ENCODE assay signal across 28 cellular contexts in genomic region chr9:132556701-132557100, GRCh38. TPM values are rescaled to one million over a fixed set of nuclear protein-coding genes. Genes with fewer than 3 reads are reported as not detected.
"Had no signal": no experiment of that assay in that cellular context is flagged by ENCODE, and none has a peak within 500 bp of the region (broad histone marks: within the 10 kb centered on the region; RNA-seq: fewer than 3 reads in every experiment).

No MANE protein-coding gene starts in this region.

- H3K27ac ChIP-seq: colonic mucosa, heart left ventricle, left lung, parathyroid adenoma, psoas muscle, sigmoid colon, skin epidermis, thoracic aorta, transverse colon had no signal

- H3K9ac ChIP-seq: parathyroid adenoma had no signal

- H2AFZ ChIP-seq: parathyroid adenoma had no signal

- DNase-seq: colonic mucosa; dermis blood vessel endothelial cell; effector CD4-positive, alpha-beta T cell; foreskin melanocyte; hippocampal formation; islet precursor cell; left lung; mesenchymal stem cell; midbrain; occipital lobe; sigmoid colon; stimulated activated CD4-positive, alpha-beta T cell treated with anti-CD3 and anti-CD28 coated beads, Interleukin-2, amount 100 ng/mL, for 24 hours; stimulated activated CD4-positive, alpha-beta T cell treated with anti-CD3 and anti-CD28 coated beads, Interleukin-4, amount 100 ng/mL, for 4 hours; stimulated activated naive B cell treated with anti-CD40 and anti-IgM and Interleukin-4, amounts not matched to agents 10 μg/mL and 1 μg/mL and 100 μg/mL, for 72 hours; stimulated activated naive CD8-positive, alpha-beta T cell treated with anti-CD3 and anti-CD28 coated beads, Interleukin-15, amount 100 ng/mL, for 72 hours; transverse colon had no signal

- H3K4me3 ChIP-seq: colonic mucosa, heart left ventricle, left lung, lung, psoas muscle, sigmoid colon, skin epidermis, thoracic aorta, transverse colon had no signal

- H3K4me1 ChIP-seq: colonic mucosa, left lung, sigmoid colon, transverse colon had no signal

- H3K9me3 ChIP-seq: colonic mucosa, psoas muscle, sigmoid colon, thoracic aorta, transverse colon had no signal

- H3K79me2 ChIP-seq: parathyroid adenoma had no signal

- H3K27me3 ChIP-seq: colonic mucosa had no signal

- H3K36me3 ChIP-seq: colonic mucosa, heart left ventricle, left lung, sigmoid colon, thoracic aorta, transverse colon had no signal

RNA-seq across cellular contexts. Expression of gene BARHL1, which starts 25.7 kb away (rescaled TPM):
- total RNA-seq: cardiac septum; colonic mucosa; dermis blood vessel endothelial cell; glomerular endothelial cell; heart left ventricle; left lung; lung; natural killer cell treated with Interleukin-12 subunit alpha and Interleukin-12 subunit beta and Interleukin-15 and Interleukin-18, amount 100 ng/mL, for 72 hours; occipital lobe; psoas muscle; sigmoid colon; subcutaneous adipose tissue; thoracic aorta; transverse colon; urinary bladder had no signal
- polyA plus RNA-seq: esophagus, heart left ventricle, lung, psoas muscle, sigmoid colon, urinary bladder had no signal
